ENCODE assay signal across 11 cellular contexts in the genomic region with DNA sequence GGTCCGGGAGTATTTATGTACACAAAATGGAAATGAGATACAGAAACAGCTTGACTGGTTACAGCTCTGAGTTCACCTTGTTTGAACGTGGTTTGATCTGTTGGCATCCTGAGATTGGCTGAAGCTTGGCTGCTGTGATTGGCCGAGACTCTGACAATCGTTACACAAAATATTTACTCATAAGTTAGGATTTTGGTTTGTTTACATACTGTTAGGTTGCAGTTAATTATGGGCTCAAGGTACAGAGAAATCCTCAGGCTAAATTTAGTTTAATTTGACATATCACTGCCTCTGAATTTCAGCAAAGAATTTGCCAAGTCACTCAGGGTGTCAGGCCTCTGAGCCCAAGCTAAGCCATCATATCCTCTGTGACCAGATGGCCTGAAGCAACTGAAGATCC.
"Had no signal": no experiment of that assay in that cellular context is flagged by ENCODE, and none has a peak within 500 bp of the region (broad histone marks: within the 10 kb centered on the region; RNA-seq: fewer than 3 reads in every experiment).

No MANE protein-coding gene starts in this region.

- H3K4me3 ChIP-seq: body of pancreas, esophagus squamous epithelium, heart left ventricle, psoas muscle, testis had no signal

- H3K4me1 ChIP-seq: body of pancreas, heart left ventricle, psoas muscle, testis had no signal

- H3K9me3 ChIP-seq: body of pancreas, esophagus squamous epithelium, psoas muscle, testis had no signal

- H3K27me3 ChIP-seq: body of pancreas, esophagus squamous epithelium, heart left ventricle, testis had no signal

- DNase-seq: activated CD4-positive, alpha-beta T cell treated with anti-CD3 and anti-CD28 coated beads, Interleukin-2, amount 10 ng/mL, durations not matched to agents 7 days and 5 days; activated CD4-positive, CD25-positive, alpha-beta regulatory T cell; amniotic stem cell; body of pancreas; esophagus squamous epithelium; heart left ventricle; psoas muscle; stimulated activated CD4-positive, alpha-beta T cell treated with anti-CD3 and anti-CD28 coated beads, Interleukin-4, amount 100 ng/mL, for 1 hour; stimulated activated naive CD8-positive, alpha-beta T cell treated with anti-CD3 and anti-CD28 coated beads, Interleukin-15, amount 100 ng/mL, for 72 hours; T-helper 17 cell; testis had no signal

- H3K36me3 ChIP-seq: esophagus squamous epithelium, heart left ventricle had no signal

- H3K27ac ChIP-seq: body of pancreas, esophagus squamous epithelium, heart left ventricle, psoas muscle, testis had no signal
